Comparison of ENCODE assay signal across 8 cellular contexts in the genomic region with DNA sequence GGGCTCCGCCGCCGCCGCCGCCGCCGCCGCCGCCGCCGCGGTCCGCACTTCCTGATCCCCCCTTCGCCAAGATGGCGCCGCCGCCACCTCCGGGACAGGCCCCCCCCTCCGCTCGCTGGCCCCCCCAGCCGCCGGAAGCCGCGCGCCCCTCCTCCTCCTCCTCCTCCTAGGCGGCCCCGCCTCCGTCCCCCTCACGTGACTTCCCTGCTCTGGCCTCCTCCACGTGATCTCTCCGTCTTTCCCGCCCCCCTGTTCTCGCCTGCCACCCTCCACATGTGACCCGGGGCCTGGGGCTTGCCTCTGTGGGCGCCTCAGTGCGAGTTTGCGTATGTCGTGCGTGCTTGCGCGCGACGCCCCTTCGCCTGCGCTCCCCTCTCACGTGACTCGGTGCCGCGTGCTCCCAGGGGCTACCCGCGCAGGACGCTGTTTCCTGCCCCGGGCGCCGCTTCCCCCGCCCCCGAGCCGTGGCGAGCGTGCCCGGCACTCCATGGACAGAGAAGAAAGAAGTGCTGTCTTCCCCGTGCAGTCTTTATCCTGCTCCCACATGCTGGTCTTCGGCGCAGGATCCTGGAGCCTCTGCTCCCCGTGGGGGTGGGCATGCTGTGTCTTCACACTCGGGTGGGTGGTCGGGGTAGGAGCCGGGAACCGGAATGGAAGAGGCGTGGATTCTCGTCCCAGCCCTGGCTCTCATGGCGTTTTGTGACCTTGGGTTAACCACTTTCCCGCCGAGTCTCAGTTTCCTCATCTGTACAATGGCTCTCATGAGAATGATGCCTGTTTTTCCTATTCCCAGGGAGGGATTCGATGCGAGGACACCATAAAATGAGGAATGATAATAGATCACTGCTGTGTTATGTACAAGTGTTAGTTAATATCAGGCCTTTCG. TPM values are rescaled to one million over a fixed set of nuclear protein-coding genes. Genes with fewer than 3 reads are reported as not detected.
DNase-seq lines count a peak whose midpoint lies in the region; ATAC-seq and TF ChIP-seq lines count a peak whose summit lies in the region.

A gene (minus strand): TSS at position 53 of the 886 bp plus-strand sequence. CDS start 109 bp downstream, outside the sequence.

- H3K27me3 Mint-ChIP-seq in endothelial cell (ENCODE audit: unreplicated experiment) = peaks cover 8% of the 10 kb centered on the region

- peaks cover 27% of the 10 kb centered on the region for H3K36me3 ChIP-seq in OCI-LY3 (replicated peaks; ENCODE audit: low read depth, low read length)

- peak; percentile 83 for ATAC-seq in GM21515 (IDR thresholded peaks at IDR 0.05; ENCODE audit: unreplicated experiment)

- H3K79me2 ChIP-seq in OCI-LY3 (ENCODE audit: low read length) = peaks cover 41% of the 10 kb centered on the region

- no peaks in the 10 kb centered on the region for H3K9me3 ChIP-seq in OCI-LY3 (ENCODE audit: insufficient read depth, low read length)

- peaks cover 18% of the 10 kb centered on the region for H3K4me1 ChIP-seq in OCI-LY3 (ENCODE audit: low read length)

- H3K4me3 Mint-ChIP-seq in endothelial cell (ENCODE audit: unreplicated experiment) = peak within 1 kb of the TSS; percentile 95

- peaks cover 27% of the 10 kb centered on the region for H3K4me1 Mint-ChIP-seq in endothelial cell (ENCODE audit: unreplicated experiment)

- H3K36me3 Mint-ChIP-seq in endothelial cell (ENCODE audit: low read depth, unreplicated experiment) = peaks cover 27% of the 10 kb centered on the region

- H3K9ac ChIP-seq in OCI-LY3 (ENCODE audit: low read length) = peak within 1 kb of the TSS; percentile 98

- peak within 1 kb of the TSS; percentile 16 for H2AFZ ChIP-seq in OCI-LY3 (ENCODE audit: low read depth, low read length)

- peak within 1 kb of the TSS; percentile 87 for H3K4me3 ChIP-seq in OCI-LY3 (ENCODE audit: low read length)

- peaks cover 17% of the 10 kb centered on the region for H4K20me1 ChIP-seq in OCI-LY3 (ENCODE audit: insufficient read depth, low read length)

- H3K27me3 ChIP-seq in OCI-LY3 (ENCODE audit: low read depth, low read length) = no peaks in the 10 kb centered on the region

- TF ChIP-seq CTCF in OCI-LY3 (IDR thresholded peaks at IDR 0.05; ENCODE audit: low read depth, low read length) (no peak), endothelial cell (IDR thresholded peaks at IDR 0.05; ENCODE audit: unreplicated experiment) (no peak)

- H3K4me2 ChIP-seq in OCI-LY3 (ENCODE audit: low read length) = peak within 1 kb of the TSS; percentile 94

- H3K27ac ChIP-seq in OCI-LY3 (ENCODE audit: low read length) = peak within 1 kb of the TSS; percentile 65

- H3K9me3 Mint-ChIP-seq in endothelial cell (ENCODE audit: unreplicated experiment) = no peaks in the 10 kb centered on the region

- DNase-seq in D341Med (ENCODE audit: low spot score) (peak; percentile 98), HuH-7 (ENCODE audit: low spot score) (peak; percentile 98), endothelial cell (ENCODE audit: low spot score) (peak; percentile 95), midbrain (lab: John Stamatoyannopoulos, UW) (peak; percentile 99)
- peak; percentile 98 for DNase-seq in activated CD8-positive, alpha-beta memory T cell treated with anti-CD3 and anti-CD28 coated beads, Interleukin-2, amount 50 U/mL, for 48 hours
- peak; percentile 98 to 99 for DNase-seq in stimulated activated CD8-positive, alpha-beta memory T cell treated with anti-CD3 and anti-CD28 coated beads, Interleukin-2, amount 100 ng/mL, for 1 hour (ENCODE audit: low read depth in 2 of 2)

- H3K27ac Mint-ChIP-seq in endothelial cell (ENCODE audit: unreplicated experiment) = peak within 1 kb of the TSS; percentile 88

RNA-seq across cellular contexts. Expression of the gene that starts here (rescaled TPM):
- 73.9 TPM for total RNA-seq in endothelial cell (ENCODE audit: unreplicated experiment)

Comparison
In these comparisons a context has a peak if more than half of its experiments do, and no peak if none do; other contexts are left out.
1. Peak in every context shown above with its lines: DNase-seq, ATAC-seq, H3K4me3 ChIP-seq and H3K27ac ChIP-seq.